Comparison of ENCODE assay signal across 11 cellular contexts in genomic region chr6:16684195-16684689, GRCh38.
DNase-seq lines count a peak whose midpoint lies in the region; ATAC-seq, FAIRE-seq and TF ChIP-seq lines count a peak whose summit lies in the region.
"Had no signal": no experiment of that assay in that cellular context is flagged by ENCODE, and none has a peak within 500 bp of the region (broad histone marks: within the 10 kb centered on the region; RNA-seq: fewer than 3 reads in every experiment).

No MANE protein-coding gene starts in this region.

- H3K4me3 ChIP-seq in PC-3 (ENCODE audit: low read length) = no peak overlapping the region
- H3K4me3 ChIP-seq in choroid plexus epithelial cell (ENCODE audit: low read depth, low read length) = no peak overlapping the region
- H3K4me3 ChIP-seq in osteoblast (ENCODE audit: insufficient read depth, low read length) = no peak overlapping the region
- no peak overlapping the region for H3K4me3 ChIP-seq in dorsolateral prefrontal cortex
- H3K4me3 ChIP-seq: SK-N-MC, testis had no signal

- no peak overlapping the region for H2AFZ ChIP-seq in PC-3 (ENCODE audit: low read length)
- H2AFZ ChIP-seq in osteoblast (ENCODE audit: low read length) = no peak overlapping the region

- intact Hi-C loops in PC-3 (cut with micrococcal nuclease) = no loop called here
- intact Hi-C loops in dorsolateral prefrontal cortex (cut with DNase I) = no loop called here

- POLR2A ChIA-PET in PC-3 (lab: Charles Lee; ENCODE audit: unreplicated experiment) = no interaction called here

- no peaks in the 10 kb centered on the region for H4K20me1 ChIP-seq in PC-3 (ENCODE audit: low read length)
- H4K20me1 ChIP-seq in osteoblast (ENCODE audit: insufficient read depth, low read length) = peaks cover 17% of the 10 kb centered on the region

- no peaks in the 10 kb centered on the region for H3K9me2 ChIP-seq in PC-3 (replicated peaks; ENCODE audit: low read length)

- peak; percentile 42 for FAIRE-seq in GM18507 (lab: Jason Lieb, UNC)

- H3K36me3 ChIP-seq in PC-3 (ENCODE audit: low read depth, low read length) (no peaks in the 10 kb centered on the region), osteoblast (ENCODE audit: insufficient read depth, low read length) (no peaks in the 10 kb centered on the region)

- peak overlapping the region; percentile 23 for H3K9ac ChIP-seq in PC-3 (ENCODE audit: low read length)

- DNase-seq in GM18507 (ENCODE audit: extremely low spot score, insufficient read length, low read depth) (no peak), PC-3 (peak; percentile 71), choroid plexus epithelial cell (ENCODE audit: low read depth) (peak; percentile 59), osteoblast (ENCODE audit: insufficient read length, low spot score, missing footprints) (no peak), cortex of kidney (lab: John Stamatoyannopoulos, UW) (no peak), dorsolateral prefrontal cortex (no peak), SK-N-DZ (ENCODE audit: low spot score) (no peak)
- no peak for DNase-seq in stimulated activated CD4-positive, alpha-beta T cell treated with anti-CD3 and anti-CD28 coated beads, Interleukin-12 subunit alpha, Interleukin-12 subunit beta, amount 100 ng/mL, for 4 hours
- DNase-seq: activated gamma-delta T cell treated with Interleukin-2 at 50 U/mL for 16 hours, testis had no signal

- H3K79me2 ChIP-seq in PC-3 (ENCODE audit: low read length) (peaks cover 35% of the 10 kb centered on the region), osteoblast (ENCODE audit: insufficient read depth, low read length) (peaks cover 33% of the 10 kb centered on the region)

- peak overlapping the region; percentile 80 for H3K27ac ChIP-seq in PC-3 (ENCODE audit: low read length)
- H3K27ac ChIP-seq in osteoblast (ENCODE audit: low read depth, low read length) = peak overlapping the region; percentile 81
- peak overlapping the region in 4 of 59 donors; percentile 15 to 36 (median 28) for H3K27ac ChIP-seq in dorsolateral prefrontal cortex
- H3K27ac ChIP-seq: SK-N-MC, testis had no signal

- TF ChIP-seq CTCF in PC-3 (conservative IDR thresholded peaks at IDR 0.05; ENCODE audit: low read depth, low read length) = no peak
- TF ChIP-seq CTCF in choroid plexus epithelial cell (conservative IDR thresholded peaks at IDR 0.05; ENCODE audit: low read depth, low read length) = no peak
- TF ChIP-seq CTCF in osteoblast (IDR thresholded peaks at IDR 0.05; ENCODE audit: extremely low read depth, low read depth, low read length) = no peak
- TF ChIP-seq CTCF in dorsolateral prefrontal cortex (IDR thresholded peaks at IDR 0.05 in 54 of 56, conservative IDR thresholded peaks at IDR 0.05 in 2 of 56; ENCODE audit: low read depth in 1 of 56, partially characterized antibody in 56 of 56) = no peak

- peaks cover 68% of the 10 kb centered on the region for H3K4me1 ChIP-seq in PC-3 (ENCODE audit: insufficient read depth, low read length)
- H3K4me1 ChIP-seq in osteoblast (ENCODE audit: insufficient read depth, low read length) = peaks cover 46% of the 10 kb centered on the region

- no TSS peak for BruUV-seq in PC-3 (replicated peaks; lab: Mats Ljungman, UMichigan)

- peak; percentile 2; the same call in 1 of the 2 replicates for ATAC-seq in PC-3

- H3K27me3 ChIP-seq in PC-3 (ENCODE audit: low read length) = no peaks in the 10 kb centered on the region
- no peaks in the 10 kb centered on the region for H3K27me3 ChIP-seq in osteoblast (ENCODE audit: insufficient read depth, low read length)
- H3K27me3 ChIP-seq in dorsolateral prefrontal cortex = no peaks in the 10 kb centered on the region
- H3K27me3 ChIP-seq: testis had no signal

- CTCF ChIA-PET in PC-3 (lab: Charles Lee) = no interaction called here

- no peaks in the 10 kb centered on the region for H3K9me3 ChIP-seq in PC-3 (ENCODE audit: low read length)
- no peaks in the 10 kb centered on the region for H3K9me3 ChIP-seq in osteoblast (ENCODE audit: low read depth, low read length)
- H3K9me3 ChIP-seq: testis had no signal

- H3K4me2 ChIP-seq in PC-3 (ENCODE audit: low read length) (peak overlapping the region; percentile 45), osteoblast (ENCODE audit: insufficient read depth, low read length) (peak overlapping the region; percentile 13)

- no peaks in the 10 kb centered on the region for H3F3A ChIP-seq in PC-3 (ENCODE audit: low read length, unreplicated experiment)

Comparison
In these comparisons a context has a peak if more than half of its experiments do, and no peak if none do; other contexts are left out.
1. DNase-seq: peak in PC-3 (single experiment) and choroid plexus epithelial cell (single experiment); none in GM18507 (single experiment), osteoblast (single experiment), cortex of kidney (single experiment), dorsolateral prefrontal cortex (0 of 10), SK-N-DZ (single experiment) and stimulated activated CD4-positive, alpha-beta T cell treated with anti-CD3 and anti-CD28 coated beads, Interleukin-12 subunit alpha, Interleukin-12 subunit beta, amount 100 ng/mL, for 4 hours (single experiment).